In the genomic region with DNA sequence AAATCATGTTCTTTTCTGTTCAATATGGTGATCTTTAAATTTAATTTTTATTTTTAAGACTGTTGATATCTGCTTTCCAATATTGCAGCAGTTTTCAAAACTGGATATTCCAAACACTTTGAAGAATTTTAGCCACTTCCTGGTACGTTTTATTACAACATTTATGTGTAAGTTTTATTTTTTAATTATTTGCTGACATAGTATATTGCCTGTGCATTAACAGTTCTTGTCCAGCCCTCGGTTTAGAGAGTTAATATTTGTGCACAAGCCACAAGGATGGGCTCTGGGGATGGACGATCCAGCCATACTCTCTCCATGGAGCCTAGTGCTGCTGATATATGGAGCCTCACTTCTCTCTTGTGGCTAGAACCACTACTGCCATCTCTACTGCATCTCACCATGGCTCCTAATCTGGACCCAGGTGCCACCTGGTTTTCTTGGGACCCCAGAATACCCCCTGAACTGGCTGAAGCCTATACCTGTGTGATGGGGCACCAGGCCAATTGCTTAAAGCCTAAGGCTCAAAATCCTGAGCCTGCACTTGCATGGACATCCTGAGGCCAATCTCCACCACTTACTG, we compare ENCODE assay signal across 23 cellular contexts.
"Had no signal": no experiment of that assay in that cellular context is flagged by ENCODE, and none has a peak within 500 bp of the region (broad histone marks: within the 10 kb centered on the region; RNA-seq: fewer than 3 reads in every experiment).

No MANE protein-coding gene starts in this region.

- H3K79me2 ChIP-seq: hepatocyte had no signal

- H3K4me2 ChIP-seq: hepatocyte had no signal

- ATAC-seq: gastrocnemius medialis; heart left ventricle; left lung; naive thymus-derived CD8-positive, alpha-beta T cell; stimulated activated effector memory CD8-positive, alpha-beta T cell treated with anti-CD3 and anti-CD28 coated beads, Interleukin-12 subunit alpha, Interleukin-12 subunit beta, amount 100 ng/mL, for 72 hours had no signal

- H3K36me3 ChIP-seq: gastrocnemius medialis, heart left ventricle, left lung, prostate gland, right atrium auricular region, sigmoid colon, stomach, thyroid gland, vagina had no signal

- DNase-seq: dermis blood vessel endothelial cell; effector memory CD4-positive, alpha-beta T cell; erythroblast; foreskin fibroblast; gastrocnemius medialis; kidney; left lung; naive thymus-derived CD8-positive, alpha-beta T cell; nephron progenitor cell; sigmoid colon; stimulated activated CD4-positive, alpha-beta T cell treated with anti-CD3 and anti-CD28 coated beads, Interleukin-2, amount 100 ng/mL, for 24 hours; stimulated activated CD4-positive, alpha-beta T cell treated with anti-CD3 and anti-CD28 coated beads, Interleukin-4, amount 100 ng/mL, for 24 hours; stimulated activated naive CD4-positive, alpha-beta T cell treated with Interleukin-2 at 50 U/mL for 16 hours; stomach; thyroid gland had no signal

- H3K27me3 ChIP-seq: gastrocnemius medialis, heart left ventricle, hepatocyte, left lung, right atrium auricular region, sigmoid colon, stomach, thyroid gland, vagina had no signal

- H3K27ac ChIP-seq: coronary artery, gastrocnemius medialis, heart left ventricle, hepatocyte, left lung, prostate gland, right atrium auricular region, sigmoid colon, stomach, thyroid gland, vagina had no signal

- H3K4me3 ChIP-seq: coronary artery, gastrocnemius medialis, heart left ventricle, hepatocyte, left lung, prostate gland, right atrium auricular region, sigmoid colon, stomach, thyroid gland, vagina had no signal

- H3K9me3 ChIP-seq: gastrocnemius medialis, heart left ventricle, left lung, prostate gland, right atrium auricular region, sigmoid colon, stomach, thyroid gland, vagina had no signal

- H2AFZ ChIP-seq: hepatocyte had no signal

- H3K4me1 ChIP-seq: gastrocnemius medialis, heart left ventricle, left lung, prostate gland, right atrium auricular region, sigmoid colon, stomach, thyroid gland, vagina had no signal

- FAIRE-seq: endothelial cell of umbilical vein had no signal
